8 cellular contexts compared by ENCODE assay signal in the genomic region with DNA sequence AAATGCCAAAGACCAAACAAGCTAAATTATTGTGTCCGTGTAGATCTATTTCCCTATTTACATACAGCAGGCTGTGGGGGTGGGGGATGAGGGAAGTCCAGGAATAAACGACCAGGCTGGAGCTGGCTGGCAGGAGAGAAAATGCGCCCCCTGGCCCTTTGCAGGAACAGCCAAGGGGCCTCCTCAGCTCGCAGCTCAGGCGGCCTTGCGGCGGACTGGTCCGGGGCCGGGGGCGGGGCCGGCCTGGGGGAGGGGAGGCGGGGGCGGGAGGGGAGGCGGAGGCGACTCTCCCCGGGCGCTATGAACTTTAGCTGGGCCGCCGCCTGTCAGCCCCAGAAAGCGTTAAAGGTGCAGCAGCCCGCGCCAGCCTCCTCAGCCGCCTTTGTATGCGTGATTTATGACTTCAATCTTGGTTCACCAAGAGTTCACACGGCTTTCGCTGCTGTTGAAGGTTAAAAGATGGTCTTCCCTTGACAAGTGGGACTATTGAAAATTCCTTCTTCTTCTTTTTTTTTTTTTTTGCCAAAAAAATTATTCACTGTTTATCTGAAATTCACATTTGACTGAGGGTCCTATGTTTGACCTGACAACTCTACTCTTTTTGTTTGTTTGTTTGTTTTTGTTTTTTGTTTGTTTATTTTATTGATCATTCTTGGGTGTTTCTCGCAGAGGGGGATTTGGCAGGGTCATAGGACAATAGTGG.
A peak's percentile ranks its signal among the peaks of the same experiment; 100 is the strongest.
DNase-seq lines count a peak whose midpoint lies in the region; ATAC-seq, FAIRE-seq and TF ChIP-seq lines count a peak whose summit lies in the region.
"Not testable (repeated sequence)": the region's sequence is repeated elsewhere in the genome, so short reads cannot be mapped to it uniquely, and the experiment has no call there.

No MANE protein-coding gene starts in this region.

- H3K4me1 ChIP-seq in astrocyte (ENCODE audit: insufficient read depth, low read length); naive thymus-derived CD4-positive, alpha-beta T cell (ENCODE audit: control insufficient read depth in 2 of 2, insufficient read depth in 2 of 2, low read length in 2 of 2): not testable (repeated sequence)
- H3K4me1 ChIP-seq in suprapubic skin, result peaks cover 11% of the 10 kb centered on the region

- intact Hi-C loops in activated B cell treated with CpG ODN at 0.5 μM for 24 hours (cut with micrococcal nuclease); left cardiac atrium (cut with DNase I); naive thymus-derived CD4-positive, alpha-beta T cell (cut with micrococcal nuclease): not testable (repeated sequence)

- WGBS in suprapubic skin, result 29% methylated on average over 17 of the region's 27 CpGs

- ATAC-seq in activated B cell treated with CpG ODN at 0.5 μM for 24 hours (ENCODE audit: low read depth), result peak; percentile 87
- ATAC-seq in left cardiac atrium, result peak; percentile 72 to 83
- peak; percentile 68 for ATAC-seq in naive thymus-derived CD4-positive, alpha-beta T cell

- H3K9ac ChIP-seq in astrocyte (ENCODE audit: low read length), result not testable (repeated sequence)

- not testable (repeated sequence) for H3K27ac ChIP-seq in astrocyte (ENCODE audit: low read depth, low read length); suprapubic skin
- H3K27ac ChIP-seq in naive thymus-derived CD4-positive, alpha-beta T cell (ENCODE audit: low read depth, low read length), result peak overlapping the region; percentile 65

- POLR2A ChIA-PET in activated B cell treated with CpG ODN at 0.5 μM for 24 hours (lab: Charles Lee), result interaction anchor here (1.2 kb wide), 1 partner anchor 86 kb away, joined by 7 read pairs; no protein-coding TSS in a partner anchor
- POLR2A ChIA-PET in naive thymus-derived CD4-positive, alpha-beta T cell (lab: Charles Lee), result not testable (repeated sequence)

- H3K27ac Mint-ChIP-seq in activated B cell treated with CpG ODN at 0.5 μM for 24 hours, result peak overlapping the region; percentile 92
- not testable (repeated sequence) for H3K27ac Mint-ChIP-seq in astrocyte (ENCODE audit: unreplicated experiment)
- peak overlapping the region in 8 of 9 donors; percentile 60 to 97 (median 94) for H3K27ac Mint-ChIP-seq in naive thymus-derived CD4-positive, alpha-beta T cell

- not testable (repeated sequence) for H3K36me3 ChIP-seq in H7 (replicated peaks; ENCODE audit: control insufficient read depth, insufficient read depth, low read length); astrocyte (ENCODE audit: insufficient read depth, low read length); naive thymus-derived CD4-positive, alpha-beta T cell (ENCODE audit: control insufficient read depth in 2 of 3, insufficient read depth in 3 of 3, low read length in 3 of 3); suprapubic skin

- peak overlapping the region; percentile 85 for H3K4me3 Mint-ChIP-seq in activated B cell treated with CpG ODN at 0.5 μM for 24 hours
- not testable (repeated sequence) for H3K4me3 Mint-ChIP-seq in astrocyte (ENCODE audit: unreplicated experiment)
- H3K4me3 Mint-ChIP-seq in naive thymus-derived CD4-positive, alpha-beta T cell, result peak overlapping the region in 8 of 10 donors; percentile 75 to 94 (median 86)

- TF ChIP-seq CTCF in activated B cell treated with CpG ODN at 0.5 μM for 24 hours (IDR thresholded peaks at IDR 0.05); astrocyte (IDR thresholded peaks at IDR 0.05; ENCODE audit: insufficient read depth, low read depth, low read length); suprapubic skin (IDR thresholded peaks at IDR 0.05): not testable (repeated sequence)

- H3K4me2 ChIP-seq in astrocyte (ENCODE audit: low read length), result peak overlapping the region; percentile 78

- not testable (repeated sequence) for H2AFZ ChIP-seq in astrocyte (ENCODE audit: low read depth, low read length)

- H3K79me2 ChIP-seq in astrocyte (ENCODE audit: insufficient read depth, low read length), result not testable (repeated sequence)

- H3K4me1 Mint-ChIP-seq in activated B cell treated with CpG ODN at 0.5 μM for 24 hours, result peaks cover 18% of the 10 kb centered on the region
- H3K4me1 Mint-ChIP-seq in astrocyte (ENCODE audit: low read depth, unreplicated experiment), result not testable (repeated sequence)
- peaks cover 0 to 37% (median 14%) of the 10 kb centered on the region in 7 donors for H3K4me1 Mint-ChIP-seq in naive thymus-derived CD4-positive, alpha-beta T cell

- H3K4me3 ChIP-seq in H7 (ENCODE audit: insufficient read depth, low read depth, low read length), result not testable (repeated sequence)
- H3K4me3 ChIP-seq in astrocyte (ENCODE audit: insufficient read depth, low read depth, low read length) (peak overlapping the region; percentile 10), suprapubic skin (peak overlapping the region; percentile 44)
- peak overlapping the region; percentile 53 for H3K4me3 ChIP-seq in naive thymus-derived CD4-positive, alpha-beta T cell (ENCODE audit: low read length)

- DNase-seq in COLO829 (ENCODE audit: low spot score) (peak; percentile 24), H7 (peak; percentile 84), NCI-H1930 (lab: John Stamatoyannopoulos, UW) (peak; percentile 7 to 36), activated B cell treated with CpG ODN at 0.5 μM for 24 hours (peak; percentile 28)
- not testable (repeated sequence) for DNase-seq in astrocyte (ENCODE audit: low read depth); left cardiac atrium; suprapubic skin (ENCODE audit: low spot score in 2 of 2)
- DNase-seq in naive thymus-derived CD4-positive, alpha-beta T cell, result peak in 4 of 9 donors; percentile 15 to 42 (median 26)

- not testable (repeated sequence) for H3K27me3 ChIP-seq in H7 (ENCODE audit: control insufficient read depth, insufficient read depth, low read length); astrocyte (ENCODE audit: insufficient read depth, low read length); naive thymus-derived CD4-positive, alpha-beta T cell (ENCODE audit: control insufficient read depth in 2 of 2, insufficient read depth in 2 of 2, low read length in 2 of 2); suprapubic skin

- not testable (repeated sequence) for H3K9me3 Mint-ChIP-seq in activated B cell treated with CpG ODN at 0.5 μM for 24 hours
- peaks cover 15% of the 10 kb centered on the region for H3K9me3 Mint-ChIP-seq in astrocyte (ENCODE audit: unreplicated experiment)
- peaks cover 0 to 47% (median 0%) of the 10 kb centered on the region in 11 donors for H3K9me3 Mint-ChIP-seq in naive thymus-derived CD4-positive, alpha-beta T cell

- FAIRE-seq in astrocyte (lab: Jason Lieb, UNC), result not testable (repeated sequence)

- not testable (repeated sequence) for TF ChIP-seq EP300 in suprapubic skin (IDR thresholded peaks at IDR 0.05)

- CTCF ChIA-PET in activated B cell treated with CpG ODN at 0.5 μM for 24 hours (lab: Charles Lee); naive thymus-derived CD4-positive, alpha-beta T cell (lab: Charles Lee): not testable (repeated sequence)

- not testable (repeated sequence) for H4K20me1 ChIP-seq in astrocyte (ENCODE audit: insufficient read depth, low read length)

- not testable (repeated sequence) for TF ChIP-seq POLR2A in suprapubic skin (IDR thresholded peaks at IDR 0.05)

- H3K9me3 ChIP-seq in astrocyte (ENCODE audit: insufficient read depth, low read depth, low read length); naive thymus-derived CD4-positive, alpha-beta T cell (ENCODE audit: control insufficient read depth in 2 of 3, low read length in 3 of 3); suprapubic skin: not testable (repeated sequence)

- H3K36me3 Mint-ChIP-seq in activated B cell treated with CpG ODN at 0.5 μM for 24 hours (ENCODE audit: low read depth); astrocyte (ENCODE audit: low read depth, unreplicated experiment); naive thymus-derived CD4-positive, alpha-beta T cell: not testable (repeated sequence)

- H3K27me3 Mint-ChIP-seq in activated B cell treated with CpG ODN at 0.5 μM for 24 hours; astrocyte (ENCODE audit: low read depth, unreplicated experiment); naive thymus-derived CD4-positive, alpha-beta T cell: not testable (repeated sequence)
